In the genomic region with DNA sequence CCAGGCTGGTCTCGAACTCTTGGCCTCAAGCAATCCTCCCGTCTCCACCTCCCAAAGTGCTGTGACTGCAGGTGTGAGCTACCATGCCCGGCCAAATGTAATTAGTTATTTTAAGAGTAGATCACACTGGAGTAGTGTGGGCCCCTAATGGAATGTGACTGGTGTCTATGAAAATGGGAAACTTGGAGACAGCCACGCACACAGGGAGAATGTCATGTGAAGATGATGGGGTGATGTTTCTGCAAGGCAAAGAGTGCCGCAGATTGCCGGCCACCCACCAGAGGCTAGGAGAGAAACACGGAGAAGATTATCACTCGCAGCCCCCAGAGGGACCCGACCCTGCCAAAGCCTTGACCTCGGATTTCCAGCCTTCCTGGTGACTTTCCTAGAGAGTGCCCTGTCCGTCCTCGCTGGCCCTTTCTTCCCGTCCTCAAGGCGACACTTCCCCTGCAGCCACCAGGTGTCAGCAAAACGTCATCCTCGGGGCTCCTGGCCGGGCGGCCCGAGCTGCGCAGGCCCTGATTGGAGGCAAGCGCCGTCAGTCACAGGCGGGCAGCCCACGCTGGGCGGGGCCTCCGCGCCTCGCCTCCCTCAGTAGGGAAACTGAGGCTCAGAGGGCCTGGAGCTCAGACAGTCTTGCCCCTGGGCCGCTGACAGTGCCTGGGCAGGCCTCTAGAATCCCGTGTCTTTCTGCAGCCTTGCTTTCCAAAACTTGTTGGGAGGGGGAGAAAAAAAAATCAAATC, we compare ENCODE assay signal across 8 cellular contexts. TPM values are rescaled to one million over a fixed set of nuclear protein-coding genes. Genes with fewer than 3 reads are reported as not detected.
DNase-seq lines count a peak whose midpoint lies in the region; ATAC-seq lines count a peak whose summit lies in the region.

No MANE protein-coding gene starts in this region.

- POLR2A ChIA-PET in activated CD4-positive, alpha-beta memory T cell treated with anti-CD3 and anti-CD28 coated beads, Interleukin-2, amount 10 ng/mL, durations not matched to agents 7 days and 5 days (lab: Charles Lee): no interaction called here

- H3K27ac Mint-ChIP-seq in activated CD4-positive, alpha-beta memory T cell treated with anti-CD3 and anti-CD28 coated beads, Interleukin-2, amount 10 ng/mL, durations not matched to agents 7 days and 5 days: no peak overlapping the region

- H3K27me3 Mint-ChIP-seq in activated CD4-positive, alpha-beta memory T cell treated with anti-CD3 and anti-CD28 coated beads, Interleukin-2, amount 10 ng/mL, durations not matched to agents 7 days and 5 days: peaks cover 39% of the 10 kb centered on the region

- H3K9me3 Mint-ChIP-seq in activated CD4-positive, alpha-beta memory T cell treated with anti-CD3 and anti-CD28 coated beads, Interleukin-2, amount 10 ng/mL, durations not matched to agents 7 days and 5 days: no peaks in the 10 kb centered on the region

- ATAC-seq in HG02970 (IDR thresholded peaks at IDR 0.05; ENCODE audit: low FRiP score, unreplicated experiment) (peak; percentile 58), HG02763 (IDR thresholded peaks at IDR 0.05; ENCODE audit: unreplicated experiment) (no peak)

- DNase-seq in DMS114 treated with DMSO at 0.1 percent for 48 hours (lab: John Stamatoyannopoulos, UW; ENCODE audit: unreplicated experiment): peak; percentile 63
- DNase-seq in NCI-H524 treated with DMSO at 0.1 percent for 48 hours (lab: John Stamatoyannopoulos, UW): peak; percentile 37
- peak; percentile 78 for DNase-seq in activated CD4-positive, alpha-beta memory T cell treated with anti-CD3 and anti-CD28 coated beads, Interleukin-2, amount 10 ng/mL, durations not matched to agents 7 days and 5 days
- DNase-seq in effector CD8-positive, alpha-beta T cell (lab: John Stamatoyannopoulos, UW): peak; percentile 14
- DNase-seq in lung microvascular endothelial cell (ENCODE audit: low read depth in 2 of 2): peak; percentile 82 to 92
- DNase-seq in stimulated activated CD8-positive, alpha-beta memory T cell treated with anti-CD3 and anti-CD28 coated beads, Interleukin-15, amount 100 ng/mL, for 24 hours (ENCODE audit: low read depth): peak; percentile 36

- no peak overlapping the region for H3K4me3 Mint-ChIP-seq in activated CD4-positive, alpha-beta memory T cell treated with anti-CD3 and anti-CD28 coated beads, Interleukin-2, amount 10 ng/mL, durations not matched to agents 7 days and 5 days

- H3K36me3 Mint-ChIP-seq in activated CD4-positive, alpha-beta memory T cell treated with anti-CD3 and anti-CD28 coated beads, Interleukin-2, amount 10 ng/mL, durations not matched to agents 7 days and 5 days (ENCODE audit: low read depth): no peaks in the 10 kb centered on the region

- CTCF ChIA-PET in activated CD4-positive, alpha-beta memory T cell treated with anti-CD3 and anti-CD28 coated beads, Interleukin-2, amount 10 ng/mL, durations not matched to agents 7 days and 5 days (lab: Charles Lee): interaction anchor here (0.8 to 2.0 kb wide), 3 partner anchors 10 to 98 kb away, joined by 3 to 4 read pairs (median 3); no protein-coding TSS in a partner anchor

- H3K4me1 Mint-ChIP-seq in activated CD4-positive, alpha-beta memory T cell treated with anti-CD3 and anti-CD28 coated beads, Interleukin-2, amount 10 ng/mL, durations not matched to agents 7 days and 5 days: peaks cover 6% of the 10 kb centered on the region

RNA-seq across cellular contexts. Expression of a gene that starts 16.3 kb away (rescaled TPM):
- total RNA-seq in activated CD4-positive, alpha-beta memory T cell treated with anti-CD3 and anti-CD28 coated beads, Interleukin-2, amount 10 ng/mL, durations not matched to agents 7 days and 5 days: not detected
- total RNA-seq in lung microvascular endothelial cell: under 0.01 TPM in 1 of 2 replicates, not detected in the other

RNA-seq across cellular contexts. Expression of a gene that starts 36.1 kb away (rescaled TPM):
- total RNA-seq in activated CD4-positive, alpha-beta memory T cell treated with anti-CD3 and anti-CD28 coated beads, Interleukin-2, amount 10 ng/mL, durations not matched to agents 7 days and 5 days: under 1 TPM in 1 of 2 experiments, not detected in 1; 0.40 TPM
- total RNA-seq in lung microvascular endothelial cell: under 0.01 and 0.22 TPM in 2 replicates

Comparison
In these comparisons a context has a peak if more than half of its experiments do, and no peak if none do; other contexts are left out.
1. DNase-seq: peak in every context shown above with its lines; median percentile 87 in lung microvascular endothelial cell; 78 in activated CD4-positive, alpha-beta memory T cell treated with anti-CD3 and anti-CD28 coated beads, Interleukin-2, amount 10 ng/mL, durations not matched to agents 7 days and 5 days; 63 in DMS114 treated with DMSO at 0.1 percent for 48 hours; 37 in NCI-H524 treated with DMSO at 0.1 percent for 48 hours; 36 in stimulated activated CD8-positive, alpha-beta memory T cell treated with anti-CD3 and anti-CD28 coated beads, Interleukin-15, amount 100 ng/mL, for 24 hours; 14 in effector CD8-positive, alpha-beta T cell.